Comparison of ENCODE assay signal across 19 cellular contexts in genomic region chrX:22164770-22165388, GRCh38.
DNase-seq lines count a peak whose midpoint lies in the region; ATAC-seq, FAIRE-seq and TF ChIP-seq lines count a peak whose summit lies in the region.
"Had no signal": no experiment of that assay in that cellular context is flagged by ENCODE, and none has a peak within 500 bp of the region (broad histone marks: within the 10 kb centered on the region; RNA-seq: fewer than 3 reads in every experiment).

No MANE protein-coding gene starts in this region.

- H3K4me1 ChIP-seq in small intestine (ENCODE audit: control insufficient read depth in 2 of 2, insufficient read depth in 1 of 2, low read depth in 1 of 2, low read length in 1 of 2): no peaks in the 10 kb centered on the region
- H3K4me1 ChIP-seq: Peyer's patch had no signal

- ATAC-seq in HG03378 (IDR thresholded peaks at IDR 0.05; ENCODE audit: unreplicated experiment): no peak
- ATAC-seq: K562; stimulated activated naive CD8-positive, alpha-beta T cell treated with anti-CD3 and anti-CD28 coated beads, Interleukin-15, Interleukin-2, amounts not matched to agents 100 U/mL and 50 U/mL, for 24 hours had no signal

- H3K9me3 ChIP-seq in small intestine (ENCODE audit: control insufficient read depth, low read depth): no peaks in the 10 kb centered on the region
- H3K9me3 ChIP-seq: Peyer's patch had no signal

- H3K4me3 ChIP-seq in AG10803 (ENCODE audit: low read length) (no peak overlapping the region), small intestine (ENCODE audit: low read depth in 1 of 2, low read length in 2 of 2) (no peak overlapping the region)
- H3K4me3 ChIP-seq: K562, Peyer's patch had no signal

- no peak for FAIRE-seq in small intestine (lab: Jason Lieb, UNC)
- FAIRE-seq: K562, kidney had no signal

- H3K27ac ChIP-seq in small intestine (ENCODE audit: low read depth in 1 of 2, low read length in 1 of 2): no peak overlapping the region
- H3K27ac ChIP-seq: Peyer's patch had no signal

- peak; percentile 43 for DNase-seq in AG10803 (ENCODE audit: low read depth)
- peak; percentile 23 for DNase-seq in HS-5 (ENCODE audit: low read depth)
- peak; percentile 48 for DNase-seq in amniotic epithelial cell (ENCODE audit: low read depth)
- peak; percentile 41 for DNase-seq in glomerular visceral epithelial cell (ENCODE audit: extremely low spot score)
- DNase-seq in stimulated activated CD4-positive, alpha-beta T cell treated with anti-CD3 and anti-CD28 coated beads, Interleukin-4, amount 100 ng/mL, for 1 hour: no peak
- DNase-seq in NOMO-1 treated with dmso at 0.1 percent for 144 hours (lab: John Stamatoyannopoulos, UW; ENCODE audit: unreplicated experiment): no peak
- DNase-seq in small intestine: no peak
- DNase-seq: activated naive CD4-positive, alpha-beta T cell treated with anti-CD3 and anti-CD28 coated beads for 36 hours; CD4-positive, alpha-beta T cell; DND-41; kidney; NCI-H1092; NCI-H2081 treated with DMSO at 0.1 percent for 48 hours; NCI-H748 treated with DMSO at 0.1 percent for 48 hours; Peyer's patch; stimulated activated naive CD8-positive, alpha-beta T cell treated with anti-CD3 and anti-CD28 coated beads, Interleukin-15, Interleukin-2, amounts not matched to agents 100 U/mL and 50 U/mL, for 24 hours; SW 1271 had no signal

- no peaks in the 10 kb centered on the region for H3K27me3 ChIP-seq in small intestine (ENCODE audit: control insufficient read depth in 2 of 2, insufficient read depth in 2 of 2, low read length in 2 of 2)
- H3K27me3 ChIP-seq: Peyer's patch had no signal

- no peak for TF ChIP-seq CTCF in AG10803 (conservative IDR thresholded peaks at IDR 0.05; ENCODE audit: low read length)

- no peaks in the 10 kb centered on the region for H3K36me3 ChIP-seq in small intestine (ENCODE audit: control insufficient read depth in 2 of 2, insufficient read depth in 2 of 2, low read length in 2 of 2)
- H3K36me3 ChIP-seq: Peyer's patch had no signal

- WGBS in small intestine, 3 donors: 43 to 58% (median 48%) methylated on average over 3 of the region's 3 CpGs

Comparison
In these comparisons a context has a peak if more than half of its experiments do, and no peak if none do; other contexts are left out.
1. DNase-seq: peak in AG10803 (single experiment), HS-5 (single experiment), amniotic epithelial cell (single experiment) and glomerular visceral epithelial cell (single experiment); none in stimulated activated CD4-positive, alpha-beta T cell treated with anti-CD3 and anti-CD28 coated beads, Interleukin-4, amount 100 ng/mL, for 1 hour (single experiment), NOMO-1 treated with dmso at 0.1 percent for 144 hours (single experiment) and small intestine (single experiment).